In the genomic region with DNA sequence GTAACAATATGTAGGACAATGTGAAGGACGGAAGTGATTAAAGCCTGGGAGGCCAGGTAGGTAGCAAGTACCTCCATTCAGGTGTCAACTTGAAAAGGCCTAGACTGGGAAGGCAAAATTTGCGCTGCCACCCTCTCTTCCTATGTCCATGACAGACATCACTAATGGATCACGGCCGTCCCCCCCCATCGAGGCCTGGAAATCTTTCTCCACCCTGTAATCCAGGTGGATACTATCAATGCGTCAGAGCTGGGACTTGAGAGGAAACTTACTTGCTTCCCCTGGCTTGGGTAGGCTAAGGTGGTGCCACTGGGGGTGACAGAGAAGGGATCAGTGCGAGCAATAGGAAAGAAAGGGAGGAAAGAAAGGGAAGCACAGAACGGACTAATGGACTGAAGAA, we compare ENCODE assay signal across 11 cellular contexts.
"Had no signal": no experiment of that assay in that cellular context is flagged by ENCODE, and none has a peak within 500 bp of the region (broad histone marks: within the 10 kb centered on the region; RNA-seq: fewer than 3 reads in every experiment).

No MANE protein-coding gene starts in this region.

- FAIRE-seq: H1, H54 had no signal

- H3K27ac ChIP-seq: GM23248 had no signal

- H3K9me3 ChIP-seq: HAP-1 had no signal

- DNase-seq: GM23248, GOT3, H7, H9, HCEC 1CT, HFFc6 had no signal

- H3K9ac ChIP-seq: GM23248 had no signal

- H3K4me1 ChIP-seq: HAP-1 had no signal

- H3K4me3 ChIP-seq: GM23248, GM23338, HAP-1 had no signal

- H3K36me3 ChIP-seq: HAP-1 had no signal

- H3K4me2 ChIP-seq: GM23338 had no signal

- ATAC-seq: GM23338, HCT116 had no signal

- H2AFZ ChIP-seq: GM23248, GM23338 had no signal
